13 cellular contexts compared by ENCODE assay signal in the genomic region with DNA sequence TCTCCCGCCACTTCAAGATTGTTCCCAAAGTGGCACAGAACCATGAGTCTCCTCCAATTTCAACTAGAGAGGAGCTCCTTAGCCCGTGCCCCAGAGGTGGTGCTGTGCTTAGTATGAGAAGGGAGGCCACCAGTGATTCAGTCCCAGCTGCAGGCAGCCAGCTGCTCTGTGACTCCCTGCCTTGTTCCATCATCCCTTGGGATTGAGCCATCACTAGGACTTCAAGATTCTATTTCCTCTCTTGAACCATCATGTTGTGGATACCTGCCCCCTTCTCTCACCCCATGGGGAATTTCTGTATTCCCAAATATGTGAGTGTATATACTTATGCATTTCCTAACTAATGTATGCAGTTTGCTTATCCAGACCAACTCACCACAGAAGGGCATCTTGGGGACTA.
"Had no signal": no experiment of that assay in that cellular context is flagged by ENCODE, and none has a peak within 500 bp of the region (broad histone marks: within the 10 kb centered on the region; RNA-seq: fewer than 3 reads in every experiment).

No MANE protein-coding gene starts in this region.

- DNase-seq: activated CD4-positive, alpha-beta T cell treated with anti-CD3 and anti-CD28 coated beads for 1 hour; activated CD4-positive, alpha-beta T cell treated with anti-CD3 and anti-CD28 coated beads, Interleukin-2, amount 50 U/mL, for 48 hours; activated CD8-positive, alpha-beta memory T cell treated with anti-CD3 and anti-CD28 coated beads, Interleukin-2, amount 10 ng/mL, durations not matched to agents 7 days and 5 days; activated effector memory CD4-positive, alpha-beta T cell treated with anti-CD3 and anti-CD28 coated beads, Interleukin-2, amount 50 U/mL, for 16 hours; activated T-cell treated with anti-CD3 and anti-CD28 coated beads, Interleukin-2, amount 50 U/mL, for 24 hours; cerebellar nuclear complex; effector memory CD8-positive, alpha-beta T cell; glutamatergic neuron; left colon; naive thymus-derived CD4-positive, alpha-beta T cell; stimulated activated CD4-positive, alpha-beta T cell treated with anti-CD3 and anti-CD28 coated beads, Interleukin-15, amount 100 ng/mL, for 24 hours; stimulated activated CD4-positive, alpha-beta T cell treated with anti-CD3 and anti-CD28 coated beads, Interleukin-4, amount 100 ng/mL, for 4 hours; transverse colon had no signal

- H3K4me3 ChIP-seq: transverse colon had no signal
